In the genomic region with DNA sequence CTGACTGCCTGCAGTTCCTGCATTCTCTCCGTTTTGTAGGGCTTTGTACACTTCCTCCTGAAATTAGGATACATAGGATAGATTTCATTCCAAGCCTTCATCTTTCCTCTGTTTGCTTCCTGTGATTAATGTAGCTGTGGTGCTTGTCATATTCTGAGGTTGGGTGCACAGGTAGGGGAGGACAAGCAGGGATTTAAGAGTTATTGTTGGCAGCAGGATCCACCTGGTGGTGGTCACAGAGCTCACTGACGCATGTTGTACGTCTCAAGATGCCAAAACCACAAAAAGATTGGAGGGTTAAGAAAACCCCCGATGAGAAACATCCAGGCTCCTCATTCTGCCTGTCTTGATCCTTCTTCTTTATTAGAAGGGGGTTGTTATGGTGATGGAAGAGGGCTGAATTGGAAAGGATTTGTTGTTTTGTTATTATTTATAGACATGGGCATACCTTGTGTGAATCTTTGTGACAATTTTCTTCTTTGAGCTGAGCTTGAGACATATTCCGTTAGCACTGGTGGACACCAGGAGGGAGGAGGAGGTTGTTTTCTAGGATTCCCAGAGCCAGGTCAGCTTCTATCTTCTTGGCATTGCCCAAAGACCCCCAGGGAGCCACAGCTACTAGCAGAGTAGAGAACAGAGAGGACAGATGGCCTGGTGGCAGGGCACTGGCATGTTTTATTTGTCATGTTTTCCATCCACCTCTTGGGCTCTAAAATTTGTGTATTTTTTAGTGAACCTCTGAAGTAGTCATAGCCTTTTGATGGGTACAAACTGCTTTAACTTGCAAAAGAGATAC, we compare ENCODE assay signal across 27 cellular contexts. TPM values are rescaled to one million over a fixed set of nuclear protein-coding genes. Genes with fewer than 3 reads are reported as not detected.
A peak's percentile ranks its signal among the peaks of the same experiment; 100 is the strongest.
DNase-seq lines count a peak whose midpoint lies in the region; ATAC-seq and TF ChIP-seq lines count a peak whose summit lies in the region.
"Had no signal": no experiment of that assay in that cellular context is flagged by ENCODE, and none has a peak within 500 bp of the region (broad histone marks: within the 10 kb centered on the region; RNA-seq: fewer than 3 reads in every experiment).

No MANE protein-coding gene starts in this region.

- ATAC-seq in GM19328 (IDR thresholded peaks at IDR 0.05; ENCODE audit: unreplicated experiment): no peak

- H2AFZ ChIP-seq in mammary epithelial cell (ENCODE audit: low read depth, low read length): no peak overlapping the region

- H3K4me3 ChIP-seq in mammary epithelial cell (replicated peaks in 1 of 3; ENCODE audit: insufficient read depth in 1 of 3, low read depth in 2 of 3, low read length in 3 of 3) (no peak overlapping the region), MG63 (no peak overlapping the region)
- H3K4me3 ChIP-seq: tibial nerve had no signal

- CTCF ChIA-PET in mammary epithelial cell (lab: Charles Lee; ENCODE audit: low non-redundant PET): no interaction called here

- 54% methylated on average over 5 of the region's 5 CpGs for WGBS in mammary epithelial cell (ENCODE audit: low coverage, missing lambda C conversion rate)

- peak overlapping the region; percentile 40 for H3K27ac Mint-ChIP-seq in nephron progenitor cell
- H3K27ac Mint-ChIP-seq: activated CD8-positive, alpha-beta T cell treated with anti-CD3 and anti-CD28 coated beads, Interleukin-2, amount 10 ng/mL, durations not matched to agents 7 days and 5 days; activated T-helper 2 cell treated with anti-CD3 and anti-CD28 coated beads, Interferon-gamma antibody, Interleukin-2, Interleukin-4, amounts not matched to agents 10 μg/mL and 5 μg/mL and 100 μg/mL, durations not matched to agents 14 hours and 24 hours and 36 hours; nephron; T-helper 2 cell treated with Interferon-gamma antibody and Interleukin-4, amounts not matched to agents 5 μg/mL and 100 μg/mL, for 36 hours had no signal

- no peaks in the 10 kb centered on the region for H4K20me1 ChIP-seq in mammary epithelial cell (ENCODE audit: insufficient read depth, low read length)

- H3K4me3 Mint-ChIP-seq in nephron progenitor cell: no peak overlapping the region
- H3K4me3 Mint-ChIP-seq: activated CD8-positive, alpha-beta T cell treated with anti-CD3 and anti-CD28 coated beads, Interleukin-2, amount 10 ng/mL, durations not matched to agents 7 days and 5 days; nephron; T-helper 2 cell treated with Interferon-gamma antibody and Interleukin-4, amounts not matched to agents 5 μg/mL and 100 μg/mL, for 36 hours had no signal

- H3K4me2 ChIP-seq in mammary epithelial cell (ENCODE audit: insufficient read depth, low read depth, low read length): no peak overlapping the region

- no peaks in the 10 kb centered on the region for H3K9me3 Mint-ChIP-seq in nephron progenitor cell
- H3K9me3 Mint-ChIP-seq: activated T-helper 2 cell treated with anti-CD3 and anti-CD28 coated beads, Interferon-gamma antibody, Interleukin-2, Interleukin-4, amounts not matched to agents 10 μg/mL and 5 μg/mL and 100 μg/mL, durations not matched to agents 14 hours and 24 hours and 36 hours; nephron; T-helper 2 cell treated with Interferon-gamma antibody and Interleukin-4, amounts not matched to agents 5 μg/mL and 100 μg/mL, for 36 hours had no signal

- in situ Hi-C loops in mammary epithelial cell (cut with MboI; ENCODE audit: low sequenced_read_pairs in 2 of 2): no loop called here

- H3K4me1 Mint-ChIP-seq in nephron progenitor cell: peaks cover 5% of the 10 kb centered on the region
- H3K4me1 Mint-ChIP-seq: nephron had no signal

- intact Hi-C loops in mammary epithelial cell (cut with micrococcal nuclease) (no loop called here), head of caudate nucleus (cut with DNase I) (no loop called here)

- no peak overlapping the region for H3K9ac ChIP-seq in mammary epithelial cell (ENCODE audit: insufficient read depth, low read length)

- H3K4me1 ChIP-seq in mammary epithelial cell (ENCODE audit: insufficient read depth, low read length): no peaks in the 10 kb centered on the region
- H3K4me1 ChIP-seq: tibial nerve had no signal

- peak in 1 of 2 donors; percentile 1 for TF ChIP-seq CTCF in mammary epithelial cell (conservative IDR thresholded peaks at IDR 0.05 in 1 of 2, IDR thresholded peaks at IDR 0.05 in 1 of 2; ENCODE audit: extremely low read depth in 1 of 2, insufficient read depth in 1 of 2, low read depth in 1 of 2, low read length in 2 of 2)
- no peak for TF ChIP-seq CTCF in nephron progenitor cell (IDR thresholded peaks at IDR 0.05)

- H3K27ac ChIP-seq in mammary epithelial cell (ENCODE audit: insufficient read depth, low read depth, low read length): no peak overlapping the region
- H3K27ac ChIP-seq: 22Rv1, C4-2B, tibial nerve had no signal

- H3K36me3 ChIP-seq in mammary epithelial cell (ENCODE audit: insufficient read depth, low read length): no peaks in the 10 kb centered on the region
- no peaks in the 10 kb centered on the region for H3K36me3 ChIP-seq in MG63
- H3K36me3 ChIP-seq: tibial nerve had no signal

- H3K79me2 ChIP-seq in mammary epithelial cell (ENCODE audit: insufficient read depth, low read length): no peaks in the 10 kb centered on the region

- H3K27me3 ChIP-seq in mammary epithelial cell (ENCODE audit: insufficient read depth, low read length): peaks cover 2% of the 10 kb centered on the region
- no peaks in the 10 kb centered on the region for H3K27me3 ChIP-seq in MG63

- DNase-seq in NCI-H2107 treated with DMSO at 0.1 percent for 48 hours (lab: John Stamatoyannopoulos, UW; ENCODE audit: unreplicated experiment): peak; percentile 9
- DNase-seq in NCI-H2107 (lab: John Stamatoyannopoulos, UW): no peak
- peak; percentile 52 for DNase-seq in NCI-H446 treated with DMSO at 0.1 percent for 48 hours (lab: John Stamatoyannopoulos, UW)
- DNase-seq in mammary epithelial cell: peak; percentile 35
- DNase-seq in nephron progenitor cell: no peak
- no peak for DNase-seq in head of caudate nucleus
- DNase-seq in MG63: no peak
- DNase-seq: activated CD8-positive, alpha-beta T cell treated with anti-CD3 and anti-CD28 coated beads, Interleukin-2, amount 10 ng/mL, durations not matched to agents 7 days and 5 days; activated naive CD4-positive, alpha-beta T cell treated with anti-CD3 and anti-CD28 coated beads, Interleukin-2, amount 50 U/mL, for 16 hours; amniotic stem cell; DMS79 treated with DMSO at 0.1 percent for 48 hours; effector CD4-positive, alpha-beta T cell; KG1; NCI-H1436; NCI-H2081 treated with DMSO at 0.1 percent for 48 hours; NCI-H510A; NK-92 treated with Interleukin-12 subunit alpha and Interleukin-12 subunit beta, amount 100 ng/mL, for 24 hours; SHP77; stimulated activated CD4-positive, alpha-beta T cell treated with anti-CD3 and anti-CD28 coated beads, Interleukin-15, amount 100 ng/mL, for 24 hours; stimulated activated CD4-positive, alpha-beta T cell treated with anti-CD3 and anti-CD28 coated beads, Interleukin-4, amount 100 ng/mL, for 4 hours had no signal

- no peaks in the 10 kb centered on the region for H3K36me3 Mint-ChIP-seq in nephron progenitor cell (ENCODE audit: low read depth)

- peaks cover 29% of the 10 kb centered on the region for H3K27me3 Mint-ChIP-seq in nephron progenitor cell (ENCODE audit: low read depth, poor library complexity)

- BruUV-seq in mammary epithelial cell (replicated peaks; lab: Mats Ljungman, UMichigan): no TSS peak

- dilution Hi-C loops in mammary epithelial cell (cut with HindIII; ENCODE audit: low sequenced_read_pairs): no loop called here

- H3K9me3 ChIP-seq in mammary epithelial cell (replicated peaks; ENCODE audit: insufficient read depth, low read length): no peaks in the 10 kb centered on the region
- no peaks in the 10 kb centered on the region for H3K9me3 ChIP-seq in MG63
- H3K9me3 ChIP-seq: tibial nerve had no signal

RNA-seq across cellular contexts. Expression of a gene that starts 57.7 kb away (rescaled TPM):
- total RNA-seq in mammary epithelial cell: 10 to 100 TPM; 21.5 to 24.9 TPM
- 16.6 TPM for polyA plus RNA-seq in mammary epithelial cell
- polyA minus RNA-seq in mammary epithelial cell: 49.9 TPM
- 6.2 and 6.4 TPM in 2 replicates for total RNA-seq in MG63 (2014; rRNA removed; shearing (Covaris generic); ENCODE audit: low replicate concordance)

Comparison
In these comparisons a context has a peak if more than half of its experiments do, and no peak if none do; other contexts are left out.
1. DNase-seq: peak in NCI-H2107 treated with DMSO at 0.1 percent for 48 hours (single experiment), NCI-H446 treated with DMSO at 0.1 percent for 48 hours (single experiment) and mammary epithelial cell (single experiment); none in NCI-H2107 (single experiment), nephron progenitor cell (single experiment), head of caudate nucleus (0 of 42) and MG63 (single experiment).